In the genomic region with DNA sequence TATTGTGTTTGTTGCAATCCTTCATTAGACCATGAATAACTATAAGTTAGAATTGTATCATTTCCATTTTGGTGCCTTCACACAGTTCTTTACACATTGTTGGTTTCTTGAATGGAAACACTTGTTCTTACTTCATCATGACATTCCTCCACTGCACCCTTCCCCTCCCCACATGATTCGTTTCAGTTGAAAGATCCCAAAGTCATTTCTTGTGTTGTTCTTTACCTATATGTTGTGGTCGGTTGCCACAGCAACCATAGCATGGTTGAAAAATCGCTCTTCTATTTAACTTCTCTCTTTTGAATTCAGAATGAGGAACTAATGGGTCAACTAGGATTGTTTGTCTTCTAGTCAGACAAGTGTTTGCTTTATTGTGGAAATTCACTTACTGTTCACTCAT, we compare ENCODE assay signal across 8 cellular contexts.
DNase-seq lines count a peak whose midpoint lies in the region; ATAC-seq and TF ChIP-seq lines count a peak whose summit lies in the region.

No MANE protein-coding gene starts in this region.

- H2AK5ac ChIP-seq in mesenchymal stem cell (ENCODE audit: low read length, severe bottlenecking) = no peak overlapping the region

- no peaks in the 10 kb centered on the region for H3K4me1 ChIP-seq in mesenchymal stem cell (ENCODE audit: control insufficient read depth, insufficient read depth, low read depth, low read length)

- H2BK15ac ChIP-seq in mesenchymal stem cell (ENCODE audit: low read depth, poor library complexity, severe bottlenecking) = no peak overlapping the region

- DNase-seq in GM13977 (ENCODE audit: low spot score) = peak; percentile 19
- DNase-seq in NCI-H774 (lab: John Stamatoyannopoulos, UW) = peak; percentile 28
- peak; percentile 23 for DNase-seq in epithelial cell of proximal tubule (ENCODE audit: low read depth)
- DNase-seq in stimulated activated CD8-positive, alpha-beta memory T cell treated with anti-CD3 and anti-CD28 coated beads, Interleukin-4, amount 100 ng/mL, for 48 hours = peak; percentile 48
- DNase-seq in mesenchymal stem cell = no peak
- DNase-seq in NCI-H2227 treated with DMSO at 0.1 percent for 48 hours (lab: John Stamatoyannopoulos, UW) = no peak
- no peak for DNase-seq in NCI-H1436 treated with DMSO at 0.1 percent for 48 hours (lab: John Stamatoyannopoulos, UW)

- H3K4me3 ChIP-seq in epithelial cell of proximal tubule (ENCODE audit: low read depth, low read length) (no peak overlapping the region), mesenchymal stem cell (ENCODE audit: insufficient read depth in 1 of 2, low read depth in 1 of 2, low read length in 2 of 2) (no peak overlapping the region)

- H4K91ac ChIP-seq in mesenchymal stem cell (ENCODE audit: low read length) = no peak overlapping the region

- H3K27ac ChIP-seq in mesenchymal stem cell (ENCODE audit: low read length, poor library complexity, severe bottlenecking) = no peak overlapping the region

- H3K14ac ChIP-seq in mesenchymal stem cell (ENCODE audit: low read length in 2 of 2) = no peak overlapping the region

- no peak overlapping the region for H2BK12ac ChIP-seq in mesenchymal stem cell (ENCODE audit: low read length in 2 of 2)

- no peaks in the 10 kb centered on the region for H3K36me3 ChIP-seq in mesenchymal stem cell (ENCODE audit: control insufficient read depth in 1 of 2, insufficient read depth in 2 of 2, low read depth in 1 of 2, low read length in 2 of 2)

- no peak overlapping the region for H2BK120ac ChIP-seq in mesenchymal stem cell (ENCODE audit: low read depth, low read length)

- no peak overlapping the region for H2BK5ac ChIP-seq in mesenchymal stem cell (ENCODE audit: low read depth, low read length, poor library complexity, severe bottlenecking)

- 100% methylated on average over 2 of the region's 3 CpGs for WGBS in mesenchymal stem cell

- no peak overlapping the region for H3K4me2 ChIP-seq in mesenchymal stem cell (ENCODE audit: low read length, poor library complexity, severe bottlenecking)

- H4K8ac ChIP-seq in mesenchymal stem cell (ENCODE audit: low read length) = no peak overlapping the region

- no peaks in the 10 kb centered on the region for H3K79me1 ChIP-seq in mesenchymal stem cell (replicated peaks; ENCODE audit: low read length, poor library complexity, severe bottlenecking)

- peak; percentile 77 for ATAC-seq in GM21737 (IDR thresholded peaks at IDR 0.05; ENCODE audit: unreplicated experiment)

- in situ Hi-C loops in GM13977 (cut with MboI; ENCODE audit: low pct_unique_long_range_greater_than_20kb, low sequenced_read_pairs, unreplicated experiment) = no loop called here

- H3K9ac ChIP-seq in mesenchymal stem cell (ENCODE audit: low read length) = no peak overlapping the region

- TF ChIP-seq CTCF in GM13977 (IDR thresholded peaks at IDR 0.05; ENCODE audit: extremely low read depth, insufficient read depth, missing control alignments) = no peak
- no peak for TF ChIP-seq CTCF in epithelial cell of proximal tubule (conservative IDR thresholded peaks at IDR 0.05; ENCODE audit: low read depth, low read length)

- no peak overlapping the region for H3K18ac ChIP-seq in mesenchymal stem cell (ENCODE audit: low read depth in 1 of 2, low read length in 2 of 2)

- H3K27me3 ChIP-seq in mesenchymal stem cell (ENCODE audit: control insufficient read depth in 1 of 2, insufficient read depth in 1 of 2, low read length in 2 of 2) = no peaks in the 10 kb centered on the region

- H3K9me3 ChIP-seq in mesenchymal stem cell (ENCODE audit: control insufficient read depth, low read length) = no peaks in the 10 kb centered on the region

- H3K23ac ChIP-seq in mesenchymal stem cell (ENCODE audit: low read length in 2 of 2) = no peak overlapping the region

- no peak overlapping the region for H3K4ac ChIP-seq in mesenchymal stem cell (ENCODE audit: low read depth in 1 of 2, low read length in 2 of 2)

- H2AFZ ChIP-seq in mesenchymal stem cell (ENCODE audit: low read depth, low read length) = no peak overlapping the region

Comparison
In these comparisons a context has a peak if more than half of its experiments do, and no peak if none do; other contexts are left out.
1. DNase-seq: peak in GM13977 (single experiment), NCI-H774 (single experiment), epithelial cell of proximal tubule (single experiment) and stimulated activated CD8-positive, alpha-beta memory T cell treated with anti-CD3 and anti-CD28 coated beads, Interleukin-4, amount 100 ng/mL, for 48 hours (single experiment); none in mesenchymal stem cell (single experiment), NCI-H2227 treated with DMSO at 0.1 percent for 48 hours (single experiment) and NCI-H1436 treated with DMSO at 0.1 percent for 48 hours (single experiment).